Comparison of ENCODE assay signal across 16 cellular contexts in the genomic region with DNA sequence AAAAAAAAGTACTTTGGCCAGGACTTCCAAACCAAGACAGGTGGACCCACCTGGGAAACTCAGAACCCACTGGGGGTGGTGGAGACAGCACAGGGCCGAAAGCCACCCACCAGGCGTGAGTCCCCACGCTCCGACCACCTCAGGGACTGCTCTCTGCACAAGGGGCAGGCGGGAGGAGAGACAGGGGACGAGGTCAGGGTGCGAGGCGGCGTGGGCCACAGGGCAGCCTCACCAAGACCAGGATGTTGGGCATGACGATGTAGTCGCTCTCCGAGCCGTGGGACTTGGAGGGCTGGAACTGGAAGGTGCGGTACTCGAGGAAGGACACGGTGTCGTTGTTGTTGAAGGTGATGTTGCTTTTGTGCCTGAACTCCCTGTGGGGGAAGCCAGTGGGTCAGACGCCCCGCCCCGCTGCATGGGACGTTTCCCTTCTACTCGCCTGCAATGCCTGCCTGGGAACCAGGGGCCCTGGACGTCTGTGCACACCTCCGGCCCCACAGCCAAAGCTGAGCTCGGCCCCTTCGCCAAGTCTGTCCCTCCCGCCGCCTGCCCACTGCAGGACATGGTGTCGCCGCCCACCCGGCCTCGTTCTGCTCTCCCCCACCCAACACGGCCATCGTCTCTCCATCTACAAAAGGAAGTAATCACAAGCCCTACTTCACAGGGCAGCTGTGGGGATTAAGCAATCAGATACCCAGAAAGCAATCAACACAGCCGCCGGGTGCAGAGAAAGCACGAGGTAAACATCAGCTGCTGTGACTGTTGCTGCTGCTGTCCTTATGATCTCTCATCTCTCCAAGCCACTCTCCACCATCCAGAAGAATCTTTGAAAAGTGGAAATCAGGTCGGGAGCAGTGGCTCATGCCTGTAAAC. TPM values are rescaled to one million over a fixed set of nuclear protein-coding genes. Genes with fewer than 3 reads are reported as not detected.
DNase-seq lines count a peak whose midpoint lies in the region; ATAC-seq, FAIRE-seq and TF ChIP-seq lines count a peak whose summit lies in the region.
"Had no signal": no experiment of that assay in that cellular context is flagged by ENCODE, and none has a peak within 500 bp of the region (broad histone marks: within the 10 kb centered on the region; RNA-seq: fewer than 3 reads in every experiment).

No MANE protein-coding gene starts in this region.

- TF ChIP-seq CTCF in dorsolateral prefrontal cortex (IDR thresholded peaks at IDR 0.05 in 54 of 56, conservative IDR thresholded peaks at IDR 0.05 in 2 of 56; ENCODE audit: low read depth in 1 of 56, partially characterized antibody in 56 of 56) (no peak), pancreas (IDR thresholded peaks at IDR 0.05) (no peak)

- no peaks in the 10 kb centered on the region for H3K36me3 ChIP-seq in pancreas

- H3K4me3 Mint-ChIP-seq in activated T-helper 1 cell treated with anti-CD3 and anti-CD28 coated beads, Interleukin-12 subunit alpha, Interleukin-12 subunit beta, Interleukin-2, Interleukin-4 antibody, amounts not matched to agents 30 ng/mL and 10 ng/mL and 1 ng/mL, durations not matched to agents 14 hours and 24 hours and 36 hours = no peak overlapping the region
- H3K4me3 Mint-ChIP-seq: activated B cell treated with CpG ODN at 0.5 μM for 24 hours, mesothelial cell of epicardium had no signal

- H3K27me3 ChIP-seq in dorsolateral prefrontal cortex (no peaks in the 10 kb centered on the region), pancreas (no peaks in the 10 kb centered on the region)

- peak; percentile 83 for DNase-seq in MV-4-11 (lab: John Stamatoyannopoulos, UW)
- peak; percentile 44 for DNase-seq in NCI-H345 (lab: John Stamatoyannopoulos, UW)
- peak in 5 of 10 donors; percentile 31 to 66 (median 51) for DNase-seq in dorsolateral prefrontal cortex
- no peak for DNase-seq in pancreas
- DNase-seq in cerebellum (ENCODE audit: low spot score) = no peak
- no peak for DNase-seq in activated T-helper 1 cell treated with anti-CD3 and anti-CD28 coated beads, Interleukin-12 subunit alpha, Interleukin-12 subunit beta, Interleukin-2, Interleukin-4 antibody, amounts not matched to agents 30 ng/mL and 10 ng/mL and 1 ng/mL, durations not matched to agents 14 hours and 24 hours and 36 hours (ENCODE audit: low spot score)
- DNase-seq: activated B cell treated with CpG ODN at 0.5 μM for 24 hours, activated T-cell treated with anti-CD3 and anti-CD28 coated beads for 4 hours, Caco-2, NCI-H187 treated with DMSO at 0.1 percent for 48 hours had no signal

- no peaks in the 10 kb centered on the region for H3K27me3 Mint-ChIP-seq in activated T-helper 1 cell treated with anti-CD3 and anti-CD28 coated beads, Interleukin-12 subunit alpha, Interleukin-12 subunit beta, Interleukin-2, Interleukin-4 antibody, amounts not matched to agents 30 ng/mL and 10 ng/mL and 1 ng/mL, durations not matched to agents 14 hours and 24 hours and 36 hours (ENCODE audit: insufficient read depth)
- H3K27me3 Mint-ChIP-seq: activated B cell treated with CpG ODN at 0.5 μM for 24 hours had no signal

- no peaks in the 10 kb centered on the region for H3K9me3 ChIP-seq in pancreas
- H3K9me3 ChIP-seq: Caco-2, HAP-1 had no signal

- ATAC-seq in pancreas (peak in 3 of 4 donors; percentile 60 to 88 (median 69)), GM19324 (IDR thresholded peaks at IDR 0.05; ENCODE audit: low FRiP score, unreplicated experiment) (no peak)
- ATAC-seq: right cardiac atrium had no signal

- H3K4me1 Mint-ChIP-seq in activated T-helper 1 cell treated with anti-CD3 and anti-CD28 coated beads, Interleukin-12 subunit alpha, Interleukin-12 subunit beta, Interleukin-2, Interleukin-4 antibody, amounts not matched to agents 30 ng/mL and 10 ng/mL and 1 ng/mL, durations not matched to agents 14 hours and 24 hours and 36 hours (ENCODE audit: low read depth) = no peaks in the 10 kb centered on the region
- H3K4me1 Mint-ChIP-seq: activated B cell treated with CpG ODN at 0.5 μM for 24 hours, mesothelial cell of epicardium had no signal

- no peaks in the 10 kb centered on the region for H3K9me3 Mint-ChIP-seq in activated T-helper 1 cell treated with anti-CD3 and anti-CD28 coated beads, Interleukin-12 subunit alpha, Interleukin-12 subunit beta, Interleukin-2, Interleukin-4 antibody, amounts not matched to agents 30 ng/mL and 10 ng/mL and 1 ng/mL, durations not matched to agents 14 hours and 24 hours and 36 hours
- H3K9me3 Mint-ChIP-seq: activated B cell treated with CpG ODN at 0.5 μM for 24 hours, mesothelial cell of epicardium had no signal

- no peaks in the 10 kb centered on the region for H3K36me3 Mint-ChIP-seq in activated T-helper 1 cell treated with anti-CD3 and anti-CD28 coated beads, Interleukin-12 subunit alpha, Interleukin-12 subunit beta, Interleukin-2, Interleukin-4 antibody, amounts not matched to agents 30 ng/mL and 10 ng/mL and 1 ng/mL, durations not matched to agents 14 hours and 24 hours and 36 hours (ENCODE audit: low read depth)

- no peak overlapping the region for H3K27ac Mint-ChIP-seq in activated T-helper 1 cell treated with anti-CD3 and anti-CD28 coated beads, Interleukin-12 subunit alpha, Interleukin-12 subunit beta, Interleukin-2, Interleukin-4 antibody, amounts not matched to agents 30 ng/mL and 10 ng/mL and 1 ng/mL, durations not matched to agents 14 hours and 24 hours and 36 hours
- H3K27ac Mint-ChIP-seq: activated B cell treated with CpG ODN at 0.5 μM for 24 hours, mesothelial cell of epicardium had no signal

- intact Hi-C loops in dorsolateral prefrontal cortex (cut with DNase I) (no loop called here), pancreas (cut with DNase I) (no loop called here)
- intact Hi-C loops in activated T-helper 1 cell treated with anti-CD3 and anti-CD28 coated beads, Interleukin-12 subunit alpha, Interleukin-12 subunit beta, Interleukin-2, Interleukin-4 antibody, amounts not matched to agents 30 ng/mL and 10 ng/mL and 1 ng/mL, durations not matched to agents 14 hours and 24 hours and 36 hours (cut with micrococcal nuclease) = no loop called here

- H3K4me1 ChIP-seq in pancreas = no peaks in the 10 kb centered on the region
- H3K4me1 ChIP-seq: Caco-2, HAP-1 had no signal

- no peak for FAIRE-seq in pancreas (lab: Jason Lieb, UNC)
- FAIRE-seq: endometrium had no signal

- peak overlapping the region in 41 of 59 donors; percentile 6 to 77 (median 57) for H3K27ac ChIP-seq in dorsolateral prefrontal cortex
- no peak overlapping the region for H3K27ac ChIP-seq in pancreas
- H3K27ac ChIP-seq: SK-N-MC had no signal

- 85 to 92% methylated on average over 38 of the region's 38 CpGs for WGBS in pancreas, 2 donors

- H3K4me3 ChIP-seq in dorsolateral prefrontal cortex = no peak overlapping the region
- no peak overlapping the region for H3K4me3 ChIP-seq in pancreas
- H3K4me3 ChIP-seq: HAP-1, SK-N-MC had no signal

RNA-seq across cellular contexts. Expression of a gene that starts 48.7 kb away (rescaled TPM):
- 100 to 1,000 TPM in 1 of 120 experiments, 10 to 100 TPM in 119; 33.4 to 110 (median 54.7) TPM for total RNA-seq in dorsolateral prefrontal cortex
- 10 to 100 TPM in 2 of 6 donors, 1 to 10 TPM in 4; 4.7 to 14.3 (median 8.4) TPM for total RNA-seq in pancreas
- polyA plus RNA-seq in pancreas = 10 to 100 TPM; 11.7 to 14.7 TPM
- total RNA-seq in cerebellum = 11.4 TPM
- total RNA-seq in activated T-helper 1 cell treated with anti-CD3 and anti-CD28 coated beads, Interleukin-12 subunit alpha, Interleukin-12 subunit beta, Interleukin-2, Interleukin-4 antibody, amounts not matched to agents 30 ng/mL and 10 ng/mL and 1 ng/mL, durations not matched to agents 14 hours and 24 hours and 36 hours = 17.9 and 18.5 TPM in 2 replicates

Comparison
In these comparisons a context has a peak if more than half of its experiments do, and no peak if none do; other contexts are left out.
1. DNase-seq: peak in MV-4-11 (single experiment) and NCI-H345 (single experiment); none in pancreas (0 of 6), cerebellum (single experiment) and activated T-helper 1 cell treated with anti-CD3 and anti-CD28 coated beads, Interleukin-12 subunit alpha, Interleukin-12 subunit beta, Interleukin-2, Interleukin-4 antibody, amounts not matched to agents 30 ng/mL and 10 ng/mL and 1 ng/mL, durations not matched to agents 14 hours and 24 hours and 36 hours (single experiment).
2. H3K27ac ChIP-seq: peak in dorsolateral prefrontal cortex (41 of 59); none in pancreas (0 of 4).